Comparison of ENCODE assay signal across 12 cellular contexts in genomic region chr1:20343937-20344302, GRCh38. TPM values are rescaled to one million over a fixed set of nuclear protein-coding genes. Genes with fewer than 3 reads are reported as not detected.
DNase-seq lines count a peak whose midpoint lies in the region; TF ChIP-seq lines count a peak whose summit lies in the region.
"Had no signal": no experiment of that assay in that cellular context is flagged by ENCODE, and none has a peak within 500 bp of the region (broad histone marks: within the 10 kb centered on the region; RNA-seq: fewer than 3 reads in every experiment).

No MANE protein-coding gene starts in this region.

- peaks cover 9 to 30% of the 10 kb centered on the region in 2 experiments for H3K4me1 Mint-ChIP-seq in H9

- no peaks in the 10 kb centered on the region for H4K20me1 ChIP-seq in H9 (ENCODE audit: control insufficient read depth, insufficient read depth, insufficient read length)

- H3K9me3 ChIP-seq in H9 (ENCODE audit: control insufficient read depth, low read depth, low read length) (no peaks in the 10 kb centered on the region), left ventricle myocardium inferior (replicated peaks) (peaks cover 7% of the 10 kb centered on the region)

- H2AFZ ChIP-seq in H9 (ENCODE audit: low read length), result no peak overlapping the region

- H3K4me1 ChIP-seq in H9 (ENCODE audit: insufficient read depth, low read length) (no peaks in the 10 kb centered on the region), left ventricle myocardium inferior (no peaks in the 10 kb centered on the region)

- H4K91ac ChIP-seq in H9 (ENCODE audit: insufficient read length, low read depth, low read length), result no peak overlapping the region

- H3K36me3 Mint-ChIP-seq in H9 (ENCODE audit: insufficient read depth in 1 of 3, low read depth in 3 of 3), result no peaks in the 10 kb centered on the region

- no peaks in the 10 kb centered on the region; the same call in 1 of the 2 replicates for H3K27me3 ChIP-seq in H9 (ENCODE audit: insufficient read depth, low read length)
- H3K27me3 ChIP-seq in left ventricle myocardium inferior (ENCODE audit: low read depth), result peaks cover 27% of the 10 kb centered on the region

- no peak overlapping the region for H4K5ac ChIP-seq in H9 (ENCODE audit: insufficient read length, low read depth, low read length)

- H3K4me3 ChIP-seq in iPS-11a (ENCODE audit: low read depth, low read length) (peak overlapping the region; percentile 25), left ventricle myocardium inferior (no peak overlapping the region)

- H3K23ac ChIP-seq in H9 (ENCODE audit: insufficient read length, low read depth, low read length), result no peak overlapping the region

- H3K9me3 Mint-ChIP-seq in H9, result peaks cover 0 to 5% of the 10 kb centered on the region in 2 experiments; a peak in 4 of 5 replicates

- no peak overlapping the region for H3K56ac ChIP-seq in H9 (ENCODE audit: insufficient read length, low read depth, low read length)

- no peaks in the 10 kb centered on the region for H3K79me2 ChIP-seq in H9 (ENCODE audit: insufficient read depth, low read length)

- no peak overlapping the region for H2BK120ac ChIP-seq in H9 (ENCODE audit: low read depth, low read length, poor library complexity, severe bottlenecking)

- peak overlapping the region; percentile 67 for H3K4me2 ChIP-seq in H9 (ENCODE audit: insufficient read depth, insufficient read length, low read length)

- peaks cover 8% of the 10 kb centered on the region for H3K23me2 ChIP-seq in H9 (ENCODE audit: insufficient read length, low read depth, low read length, poor library complexity, severe bottlenecking)

- DNase-seq in H9 (no peak), retina (peak; percentile 68), head of caudate nucleus (no peak), left ventricle myocardium inferior (no peak), NCI-H345 (lab: John Stamatoyannopoulos, UW) (no peak)
- DNase-seq: activated CD4-positive, CD25-positive, alpha-beta regulatory T cell treated with anti-CD3 and anti-CD28 coated beads, Interleukin-2, amount 50 U/mL, for 72 hours; DMS79 had no signal

- no peaks in the 10 kb centered on the region for H3K79me1 ChIP-seq in H9 (ENCODE audit: insufficient read depth, low read depth, low read length, poor library complexity, severe bottlenecking)

- no peak overlapping the region for H2BK20ac ChIP-seq in H9 (ENCODE audit: low read depth, low read length, poor library complexity, severe bottlenecking)

- peaks cover 46% of the 10 kb centered on the region for H3K27me3 Mint-ChIP-seq in H9 (ENCODE audit: low read depth)

- no peak overlapping the region for H2BK5ac ChIP-seq in H9 (ENCODE audit: insufficient read length, low read length)

- no peak overlapping the region for H2BK12ac ChIP-seq in H9 (ENCODE audit: insufficient read length, low read depth, low read length)

- peak overlapping the region in 1 of 3 experiments; percentile 65; a peak in 1 of 7 replicates for H3K27ac Mint-ChIP-seq in H9
- H3K27ac Mint-ChIP-seq: T-helper 1 cell treated with Interleukin-12 subunit alpha and Interleukin-12 subunit beta and Interleukin-4 antibody, amounts not matched to agents 30 μg/mL and 1 μg/mL, for 36 hours had no signal

- H3K18ac ChIP-seq in H9 (ENCODE audit: insufficient read length, low read depth, low read length), result peak overlapping the region; percentile 67

- H3K4me3 Mint-ChIP-seq in H9, result peak overlapping the region; percentile 47 to 77
- H3K4me3 Mint-ChIP-seq: T-helper 1 cell treated with Interleukin-12 subunit alpha and Interleukin-12 subunit beta and Interleukin-4 antibody, amounts not matched to agents 30 μg/mL and 1 μg/mL, for 36 hours had no signal

- H3K14ac ChIP-seq in H9 (ENCODE audit: insufficient read depth, low read length), result peak overlapping the region; percentile 37; the same call in 1 of the 2 replicates

- intact Hi-C loops in head of caudate nucleus (cut with DNase I) (no loop called here), left ventricle myocardium inferior (cut with micrococcal nuclease) (no loop called here)

- no peak overlapping the region for H3K4ac ChIP-seq in H9 (ENCODE audit: low read depth, low read length)

- no peak overlapping the region for H2BK15ac ChIP-seq in H9 (ENCODE audit: low read depth, low read length)

- no CpG with 5 or more reads among the region's 10 CpGs for WGBS in H9 (ENCODE audit: extremely low coverage, insufficient read length, low lambda C conversion rate)

- no peak overlapping the region for H4K8ac ChIP-seq in H9 (replicated peaks; ENCODE audit: insufficient read length, low read depth, low read length)

- TF ChIP-seq CTCF in H9 (conservative IDR thresholded peaks at IDR 0.05) (no peak), VCaP (conservative IDR thresholded peaks at IDR 0.05) (no peak), left ventricle myocardium inferior (IDR thresholded peaks at IDR 0.05; ENCODE audit: borderline replicate concordance) (no peak)

- no peak overlapping the region for H3T11ph ChIP-seq in H9 (ENCODE audit: low read length)

- peak overlapping the region; percentile 20 for H3K9ac ChIP-seq in H9 (ENCODE audit: extremely low read depth, insufficient read length, low read length)

- no peaks in the 10 kb centered on the region for H3K36me3 ChIP-seq in left ventricle myocardium inferior

- H3K27ac ChIP-seq in H9 (ENCODE audit: insufficient read length, low read depth, low read length) (no peak overlapping the region), VCaP (peak overlapping the region; percentile 38; the same call in 1 of the 2 replicates), left ventricle myocardium inferior (replicated peaks) (no peak overlapping the region)
- H3K27ac ChIP-seq: epithelial cell of prostate had no signal

- H2AK5ac ChIP-seq in H9 (ENCODE audit: insufficient read length, low read length), result no peak overlapping the region

RNA-seq across cellular contexts. Expression of gene VWA5B1, which starts 53.2 kb away (rescaled TPM):
- total RNA-seq in H9 (2021) (0.18 TPM in 1 of 2 replicates, not detected in the other), left ventricle myocardium inferior (0.16 TPM)
- total RNA-seq: pulmonary artery endothelial cell had no signal
